In genomic region chr7:22429386-22429785, GRCh38 we compare ENCODE assay signal across 20 cellular contexts.
"Had no signal": no experiment of that assay in that cellular context is flagged by ENCODE, and none has a peak within 500 bp of the region (broad histone marks: within the 10 kb centered on the region; RNA-seq: fewer than 3 reads in every experiment).

No MANE protein-coding gene starts in this region.

- H3K36me3 ChIP-seq: colonic mucosa, neural progenitor cell, right atrium auricular region, stomach had no signal

- H3K27ac ChIP-seq: body of pancreas, colonic mucosa, neural progenitor cell, right atrium auricular region, stomach, testis had no signal

- DNase-seq: activated CD4-positive, alpha-beta T cell treated with anti-CD3 and anti-CD28 coated beads, Interleukin-2, amount 10 ng/mL, durations not matched to agents 24 days and 14 days; activated CD8-positive, alpha-beta T cell treated with anti-CD3 and anti-CD28 coated beads for 36 hours; activated naive CD4-positive, alpha-beta T cell treated with Interleukin-2 at 50 U/mL for 16 hours; activated naive CD8-positive, alpha-beta T cell treated with anti-CD3 and anti-CD28 coated beads, Interleukin-2, amount 10 ng/mL, durations not matched to agents 7 days and 5 days; activated T-cell treated with anti-CD3 and anti-CD28 coated beads, Interleukin-2, amount 50 U/mL, for 1 hour; body of pancreas; colonic mucosa; endodermal cell; erythroblast; immature natural killer cell; mesenchymal stem cell; mucosa of descending colon; naive B cell; stimulated activated CD4-positive, alpha-beta T cell treated with anti-CD3 and anti-CD28 coated beads, Interleukin-4, amount 100 ng/mL, for 1 hour; stomach; T1000; testis had no signal

- H3K9ac ChIP-seq: neural progenitor cell had no signal

- H3K9me3 ChIP-seq: body of pancreas, colonic mucosa, mucosa of descending colon, right atrium auricular region, stomach, testis had no signal

- H3K27me3 ChIP-seq: body of pancreas, colonic mucosa, neural progenitor cell, right atrium auricular region, stomach, testis had no signal

- H3K4me1 ChIP-seq: body of pancreas, colonic mucosa, right atrium auricular region, stomach, testis had no signal

- ATAC-seq: activated CD8-positive, alpha-beta T cell treated with anti-CD3 and anti-CD28 coated beads for 36 hours; body of pancreas; mucosa of descending colon had no signal

- H2AFZ ChIP-seq: neural progenitor cell had no signal

- H3K4me3 ChIP-seq: body of pancreas, colonic mucosa, mucosa of descending colon, neural progenitor cell, right atrium auricular region, skin epidermis, stomach, testis had no signal

- H3K4me2 ChIP-seq: neural progenitor cell had no signal
